ENCODE assay signal across 9 cellular contexts in genomic region chr11:111944139-111944538, GRCh38. TPM values are rescaled to one million over a fixed set of nuclear protein-coding genes. Genes with fewer than 3 reads are reported as not detected.
DNase-seq lines count a peak whose midpoint lies in the region; ATAC-seq, FAIRE-seq and TF ChIP-seq lines count a peak whose summit lies in the region.
"Had no signal": no experiment of that assay in that cellular context is flagged by ENCODE, and none has a peak within 500 bp of the region (broad histone marks: within the 10 kb centered on the region; RNA-seq: fewer than 3 reads in every experiment).

No MANE protein-coding gene starts in this region.

- H2AK5ac ChIP-seq in mesendoderm (ENCODE audit: low read length) = no peak overlapping the region

- H3K36me3 ChIP-seq in mesendoderm (ENCODE audit: control insufficient read depth, insufficient read depth, low read length) = no peaks in the 10 kb centered on the region

- TF ChIP-seq EP300 in A549 (IDR thresholded peaks at IDR 0.05) = no peak

- no peaks in the 10 kb centered on the region for H3K9me3 Mint-ChIP-seq in MCF 10A (ENCODE audit: unreplicated experiment)

- H3K27me3 Mint-ChIP-seq in MCF 10A (ENCODE audit: insufficient read depth, unreplicated experiment) = no peaks in the 10 kb centered on the region
- no peaks in the 10 kb centered on the region for H3K27me3 Mint-ChIP-seq in T-helper 17 cell

- H2BK15ac ChIP-seq in mesendoderm (replicated peaks; ENCODE audit: low read depth) = no peak overlapping the region

- H3K9ac ChIP-seq in mesendoderm (ENCODE audit: low read length) = no peak overlapping the region

- no peaks in the 10 kb centered on the region for H3K79me2 ChIP-seq in mesendoderm (ENCODE audit: control insufficient read depth, insufficient read depth, low read length)

- no peak for TF ChIP-seq RAD21 in A549 (conservative IDR thresholded peaks at IDR 0.05 in 1 of 2, IDR thresholded peaks at IDR 0.05 in 1 of 2)

- H3K4me3 ChIP-seq in A549 (no peak overlapping the region), mesendoderm (ENCODE audit: low read length) (no peak overlapping the region)
- H3K4me3 ChIP-seq in Jurkat, Clone E6-1 (ENCODE audit: low read length) = no peak overlapping the region

- no peak overlapping the region for H3K23ac ChIP-seq in mesendoderm (ENCODE audit: low read length)

- TF ChIP-seq POLR2A in A549 (IDR thresholded peaks at IDR 0.05; ENCODE audit: low read length) = no peak

- H4K5ac ChIP-seq in mesendoderm (ENCODE audit: low read length) = no peak overlapping the region

- WGBS in A549 (ENCODE audit: missing lambda C conversion rate) = 39% methylated on average over 3 of the region's 3 CpGs
- no CpG with 5 or more reads among the region's 3 CpGs for WGBS in mesendoderm (ENCODE audit: extremely low coverage, insufficient coverage, low lambda C conversion rate)

- POLR2A ChIA-PET in A549 (lab: Yijun Ruan, JAX) = interaction anchor here (1.2 to 2.1 kb wide), 2 partner anchors 11 to 18 kb away, joined by 3 to 9 read pairs; no protein-coding TSS in a partner anchor
- POLR2A ChIA-PET in MCF 10A (lab: Yijun Ruan, JAX) = interaction anchor here (0.5 to 21.8 kb wide), 13 partner anchors 10 to 150 kb away, joined by 3 to 513 read pairs (median 4); partner anchors contain the start of genes ALG9 and C11orf52

- H3K27ac Mint-ChIP-seq in MCF 10A (ENCODE audit: low read depth, unreplicated experiment) (peak overlapping the region; percentile 98), T-helper 17 cell (no peak overlapping the region)

- intact Hi-C loops in MCF 10A (cut with micrococcal nuclease) = loop anchor here (2.0 kb wide), 1 partner anchor 17 kb away; no protein-coding TSS in a partner anchor

- H3K56ac ChIP-seq in mesendoderm (ENCODE audit: low read length) = no peak overlapping the region

- H3K4me2 ChIP-seq in A549 = peak overlapping the region; percentile 81
- H3K4me2 ChIP-seq in mesendoderm (ENCODE audit: low read length) = no peak overlapping the region

- H3K79me1 ChIP-seq in mesendoderm (ENCODE audit: low read length) = peaks cover 3% of the 10 kb centered on the region

- H2BK120ac ChIP-seq in mesendoderm (ENCODE audit: low read depth, low read length) = no peak overlapping the region

- H3K4me1 ChIP-seq in A549 (peaks cover 59% of the 10 kb centered on the region), mesendoderm (ENCODE audit: control insufficient read depth, low read depth, low read length) (no peaks in the 10 kb centered on the region)

- CTCF ChIA-PET in A549 (lab: Yijun Ruan, JAX) (interaction anchor here (1.4 to 4.7 kb wide), 6 partner anchors 9 to 38 kb away, joined by 4 to 31 read pairs (median 8); no protein-coding TSS in a partner anchor), MCF 10A (lab: Yijun Ruan, JAX) (interaction anchor here (0.7 to 21.3 kb wide), 7 partner anchors 8 to 73 kb away, joined by 3 to 564 read pairs (median 4); partner anchors contain the start of gene ALG9)

- BruUV-seq in MCF 10A (replicated peaks; lab: Mats Ljungman, UMichigan) = TSS peak; percentile 54

- H2BK5ac ChIP-seq in mesendoderm (ENCODE audit: low read length) = no peak overlapping the region

- no peaks in the 10 kb centered on the region for H3K27me3 ChIP-seq in mesendoderm (ENCODE audit: insufficient read depth, low read length, poor library complexity)

- DNase-seq in A549 (ENCODE audit: low read depth in 1 of 2, low spot score in 1 of 2) (peak in 1 of 2 experiments; percentile 53), MCF 10A (ENCODE audit: unreplicated experiment) (peak; percentile 80), mesendoderm (peak; percentile 86), NCI-H1694 (lab: John Stamatoyannopoulos, UW) (no peak), T-helper 17 cell (no peak), frontal cortex (ENCODE audit: low spot score in 2 of 2) (no peak)
- peak; percentile 53 for DNase-seq in Jurkat, Clone E6-1 (ENCODE audit: low read depth, low spot score)
- DNase-seq: DND-41 had no signal

- H3K27ac ChIP-seq in A549 (peak overlapping the region; percentile 83 to 85), mesendoderm (ENCODE audit: low read depth, low read length) (no peak overlapping the region)

- FAIRE-seq in A549 (lab: Jason Lieb, UNC) (no peak), frontal cortex (lab: Jason Lieb, UNC) (no peak)

- no peaks in the 10 kb centered on the region for H3K36me3 Mint-ChIP-seq in MCF 10A (ENCODE audit: insufficient read depth, unreplicated experiment)
- H3K36me3 Mint-ChIP-seq in T-helper 17 cell (ENCODE audit: low read depth) = peaks cover 5% of the 10 kb centered on the region

- H3K4ac ChIP-seq in mesendoderm (ENCODE audit: low read depth, low read length) = no peak overlapping the region

- peaks cover 53% of the 10 kb centered on the region for H3K4me1 Mint-ChIP-seq in MCF 10A (ENCODE audit: insufficient read depth, unreplicated experiment)
- peaks cover 7% of the 10 kb centered on the region for H3K4me1 Mint-ChIP-seq in T-helper 17 cell

- ATAC-seq in A549 (peak; percentile 57 to 70; a peak in 5 of 6 replicates), HG03025 (IDR thresholded peaks at IDR 0.05; ENCODE audit: low FRiP score, unreplicated experiment) (no peak), T-helper 17 cell (no peak)

- no peaks in the 10 kb centered on the region for H3K9me3 ChIP-seq in A549
- no peaks in the 10 kb centered on the region for H3K9me3 ChIP-seq in T-helper 17 cell (ENCODE audit: control insufficient read depth, low read length, poor library complexity, severe bottlenecking)

- peak overlapping the region; percentile 6 for H3K4me3 Mint-ChIP-seq in MCF 10A (ENCODE audit: unreplicated experiment)
- H3K4me3 Mint-ChIP-seq in T-helper 17 cell = no peak overlapping the region

- peak overlapping the region; percentile 81 for H4K8ac ChIP-seq in mesendoderm (ENCODE audit: low read depth, low read length)

- H3K18ac ChIP-seq in mesendoderm (ENCODE audit: low read length) = no peak overlapping the region

- TF ChIP-seq CTCF in A549 (IDR thresholded peaks at IDR 0.05) (no peak), MCF 10A (IDR thresholded peaks at IDR 0.05; ENCODE audit: unreplicated experiment) (no peak)

TF ChIP-seq in A549, 52 proteins besides CTCF, POLR2A, EP300 and RAD21:
- TF ChIP-seq POLR2AphosphoS2 (conservative IDR thresholded peaks at IDR 0.05; ENCODE audit: low read length) = no peak
- TF ChIP-seq CHD4 (IDR thresholded peaks at IDR 0.05; ENCODE audit: borderline replicate concordance) = no peak
- peak; percentile 61 to 69; a peak in 3 of 4 replicates for TF ChIP-seq CEBPB (IDR thresholded peaks at IDR 0.05)

RNA-seq across cellular contexts. Expression of gene DIXDC1, which starts 7.0 kb away (rescaled TPM):
- polyA plus RNA-seq in A549 (2011; rRNA removed) = 6.9 and 7.9 TPM in 2 replicates
- 2.4 and 2.7 TPM in 2 replicates for polyA plus RNA-seq in A549 (2012; cell fraction: cytosol; rRNA removed)
- 1.8 and 2.1 TPM in 2 replicates for polyA plus RNA-seq in A549 (2012; cell fraction: nucleus; rRNA removed)
- 5.5 to 7.4 TPM (median 7.1 TPM) in 3 replicates for polyA plus RNA-seq in A549 (2017; fragmentation: RNase III; extraction: RNeasy Plus Mini Kit Qiagen cat#74134 plus additional on column Dnase treatment)
- 13.3 and 19.2 TPM in 2 replicates for polyA minus RNA-seq in A549 (2011; rRNA and poly(A)+ RNA removed)
- 3.4 TPM for polyA plus RNA-seq in Jurkat, Clone E6-1 (2012; ENCODE audit: insufficient read depth, insufficient read length)
- 21.0 and 47.3 TPM in 2 replicates for total RNA-seq in MCF 10A (2022)
- 3.7 TPM for polyA plus RNA-seq in mesendoderm (2013, experiment 1 of 2)
- 3.9 TPM for polyA plus RNA-seq in mesendoderm (2013, experiment 2 of 2)
- under 1 TPM; 0.42 to 0.96 TPM for total RNA-seq in T-helper 17 cell
- total RNA-seq in frontal cortex = 70.5 TPM

RNA-seq across cellular contexts. Expression of gene C11orf52, which starts 25.4 kb away (rescaled TPM):
- polyA plus RNA-seq in A549 (2011; rRNA removed) (0.13 and 0.19 TPM in 2 replicates), A549 (2017; fragmentation: RNase III; extraction: RNeasy Plus Mini Kit Qiagen cat#74134 plus additional on column Dnase treatment) (0.08 TPM in 1 of 3 replicates, not detected in the others)
- polyA plus RNA-seq in A549 (2012; cell fraction: cytosol; rRNA removed) = 0.05 and 0.22 TPM in 2 replicates
- polyA plus RNA-seq in A549 (2012; cell fraction: nucleus; rRNA removed) = not detected in 2 replicates
- polyA minus RNA-seq in A549 (2011; rRNA and poly(A)+ RNA removed) = 0.34 TPM in 1 of 2 replicates, not detected in the other
- not detected for polyA plus RNA-seq in Jurkat, Clone E6-1 (2012; ENCODE audit: insufficient read depth, insufficient read length)
- total RNA-seq in MCF 10A (2022) (1.3 and 2.0 TPM in 2 replicates), T-helper 17 cell (not detected), frontal cortex (not detected)
- polyA plus RNA-seq in mesendoderm (2013, experiment 1 of 2) = 1.3 TPM
- polyA plus RNA-seq in mesendoderm (2013, experiment 2 of 2) = 1.5 TPM

RNA-seq across cellular contexts. Expression of gene HSPB2, which starts 31.6 kb away (rescaled TPM):
- polyA plus RNA-seq in A549 (2011; rRNA removed) (0.07 TPM in 1 of 2 replicates, not detected in the other), A549 (2017; fragmentation: RNase III; extraction: RNeasy Plus Mini Kit Qiagen cat#74134 plus additional on column Dnase treatment) (not detected in 3 replicates)
- 0.03 and 0.04 TPM in 2 replicates for polyA plus RNA-seq in A549 (2012; cell fraction: cytosol; rRNA removed)
- 0.30 and 0.40 TPM in 2 replicates for polyA plus RNA-seq in A549 (2012; cell fraction: nucleus; rRNA removed)
- polyA minus RNA-seq in A549 (2011; rRNA and poly(A)+ RNA removed) = not detected in 2 replicates
- polyA plus RNA-seq in Jurkat, Clone E6-1 (2012; ENCODE audit: insufficient read depth, insufficient read length) = not detected
- total RNA-seq in MCF 10A (2022) (0.23 TPM in 1 of 2 replicates, not detected in the other), T-helper 17 cell (not detected), frontal cortex (0.82 TPM)
- 0.56 TPM for polyA plus RNA-seq in mesendoderm (2013, experiment 1 of 2)
- polyA plus RNA-seq in mesendoderm (2013, experiment 2 of 2) = 0.53 TPM

RNA-seq across cellular contexts. Expression of gene CRYAB, which starts 32.6 kb away (rescaled TPM):
- polyA plus RNA-seq in A549 (2011; rRNA removed) (1.1 and 3.1 TPM in 2 replicates), A549 (2017; fragmentation: RNase III; extraction: RNeasy Plus Mini Kit Qiagen cat#74134 plus additional on column Dnase treatment) (4.1 to 25.3 TPM (median 4.8 TPM) in 3 replicates)
- polyA plus RNA-seq in A549 (2012; cell fraction: cytosol; rRNA removed) = 1.5 and 2.8 TPM in 2 replicates
- polyA plus RNA-seq in A549 (2012; cell fraction: nucleus; rRNA removed) = 1.1 and 3.1 TPM in 2 replicates
- 0.58 and 1.3 TPM in 2 replicates for polyA minus RNA-seq in A549 (2011; rRNA and poly(A)+ RNA removed)
- polyA plus RNA-seq in Jurkat, Clone E6-1 (2012; ENCODE audit: insufficient read depth, insufficient read length) = not detected
- total RNA-seq in MCF 10A (2022) (1.2 and 2.5 TPM in 2 replicates), T-helper 17 cell (not detected), frontal cortex (6.5 TPM)
- 3.4 TPM for polyA plus RNA-seq in mesendoderm (2013, experiment 1 of 2)
- polyA plus RNA-seq in mesendoderm (2013, experiment 2 of 2) = 4.2 TPM

Comparison
In these comparisons a context has a peak if more than half of its experiments do, and no peak if none do; other contexts are left out.
1. ATAC-seq: peak in A549 (2 of 2); none in HG03025 (single experiment) and T-helper 17 cell (single experiment).
2. DNase-seq: peak in Jurkat, Clone E6-1 (single experiment), MCF 10A (single experiment) and mesendoderm (single experiment); none in NCI-H1694 (single experiment), T-helper 17 cell (0 of 3) and frontal cortex (0 of 2).
3. RNA of gene DIXDC1, which starts 7.0 kb away (total RNA-seq): 70.5 TPM in frontal cortex (single experiment) and 21.0 to 47.3 TPM in MCF 10A; 0.42 to 0.96 TPM in T-helper 17 cell; every median in the first group is over 10 times any median in the second.